Comparison of ENCODE assay signal across 8 cellular contexts in genomic region chr11:93198221-93198650, GRCh38. TPM values are rescaled to one million over a fixed set of nuclear protein-coding genes. Genes with fewer than 3 reads are reported as not detected.
DNase-seq lines count a peak whose midpoint lies in the region; ATAC-seq and TF ChIP-seq lines count a peak whose summit lies in the region.

No MANE protein-coding gene starts in this region.

- peak overlapping the region; percentile 80 for H3K27ac Mint-ChIP-seq in activated T-helper 17 cell treated with anti-CD3 and anti-CD28 coated beads, Interleukin-2, amount 50 U/mL, for 72 hours

- H3K36me3 ChIP-seq in iPS DF 6.9 (ENCODE audit: control insufficient read depth, insufficient read depth, low read length) = no peaks in the 10 kb centered on the region

- H3K4me1 Mint-ChIP-seq in activated T-helper 17 cell treated with anti-CD3 and anti-CD28 coated beads, Interleukin-2, amount 50 U/mL, for 72 hours = peaks cover 10% of the 10 kb centered on the region

- TF ChIP-seq CTCF in AG09309 (IDR thresholded peaks at IDR 0.05; ENCODE audit: control insufficient read depth, insufficient read depth, low read depth, low read length, missing control alignments) (no peak), omental fat pad (IDR thresholded peaks at IDR 0.05) (no peak)

- ATAC-seq in activated T-helper 17 cell treated with anti-CD3 and anti-CD28 coated beads, Interleukin-2, amount 50 U/mL, for 72 hours (replicated peaks) = no peak
- ATAC-seq in omental fat pad (ENCODE audit: low FRiP score) (no peak), GM19463 (IDR thresholded peaks at IDR 0.05; ENCODE audit: unreplicated experiment) (no peak)

- peaks cover 5% of the 10 kb centered on the region for H3K27me3 Mint-ChIP-seq in activated T-helper 17 cell treated with anti-CD3 and anti-CD28 coated beads, Interleukin-2, amount 50 U/mL, for 72 hours

- peak overlapping the region; percentile 97 for H3K4me3 Mint-ChIP-seq in activated T-helper 17 cell treated with anti-CD3 and anti-CD28 coated beads, Interleukin-2, amount 50 U/mL, for 72 hours

- no peaks in the 10 kb centered on the region for H3K27me3 ChIP-seq in iPS DF 6.9 (ENCODE audit: control insufficient read depth, insufficient read depth, low read length)

- peak overlapping the region; percentile 84 for H3K4me3 ChIP-seq in AG09309 (ENCODE audit: control insufficient read depth, low read depth, low read length)
- H3K4me3 ChIP-seq in iPS DF 6.9 (ENCODE audit: low read length) = peak overlapping the region; percentile 65; the same call in 1 of the 2 replicates

- no peaks in the 10 kb centered on the region for H3K9me3 Mint-ChIP-seq in activated T-helper 17 cell treated with anti-CD3 and anti-CD28 coated beads, Interleukin-2, amount 50 U/mL, for 72 hours

- peaks cover 6% of the 10 kb centered on the region for H3K36me3 Mint-ChIP-seq in activated T-helper 17 cell treated with anti-CD3 and anti-CD28 coated beads, Interleukin-2, amount 50 U/mL, for 72 hours (ENCODE audit: low read depth)

- DNase-seq in AG09309 (ENCODE audit: low read depth) = no peak
- DNase-seq in H4 (ENCODE audit: low spot score) = peak; percentile 5
- DNase-seq in iPS DF 6.9 (ENCODE audit: low read depth, low spot score) = no peak
- peak; percentile 23 for DNase-seq in smooth muscle cell of the brain vasculature (ENCODE audit: low read depth, low spot score)
- no peak for DNase-seq in HuH-7.5 (ENCODE audit: low spot score)
- no peak for DNase-seq in omental fat pad (ENCODE audit: low spot score)

- no peak overlapping the region for H3K27ac ChIP-seq in iPS DF 6.9 (ENCODE audit: low read length)

- no peaks in the 10 kb centered on the region for H3K9me3 ChIP-seq in iPS DF 6.9 (ENCODE audit: control insufficient read depth, insufficient read depth, low read length)

- H3K4me1 ChIP-seq in iPS DF 6.9 (ENCODE audit: control insufficient read depth, insufficient read depth, low read length) = no peaks in the 10 kb centered on the region; the same call in 1 of the 2 replicates

- WGBS in iPS DF 6.9 (ENCODE audit: insufficient coverage, insufficient read length) = no CpG with 5 or more reads among the region's 9 CpGs

RNA-seq across cellular contexts. Expression of gene SLC36A4, which starts 0.4 kb away (rescaled TPM):
- 2.9 and 10.0 TPM in 2 replicates for total RNA-seq in H4 (2014; rRNA removed; shearing (Covaris generic))
- 10 to 100 TPM; 24.1 to 27.0 TPM for total RNA-seq in activated T-helper 17 cell treated with anti-CD3 and anti-CD28 coated beads, Interleukin-2, amount 50 U/mL, for 72 hours
- total RNA-seq in omental fat pad = 10 to 100 TPM; 19.0 to 35.7 (median 23.0) TPM

Comparison
In these comparisons a context has a peak if more than half of its experiments do, and no peak if none do; other contexts are left out.
1. DNase-seq: peak in H4 (single experiment) and smooth muscle cell of the brain vasculature (single experiment); none in AG09309 (single experiment), iPS DF 6.9 (single experiment), HuH-7.5 (single experiment) and omental fat pad (single experiment).